ENCODE assay signal across 20 cellular contexts in genomic region chr11:19675397-19675796, GRCh38. TPM values are rescaled to one million over a fixed set of nuclear protein-coding genes. Genes with fewer than 3 reads are reported as not detected.
DNase-seq lines count a peak whose midpoint lies in the region; ATAC-seq and TF ChIP-seq lines count a peak whose summit lies in the region.
"Had no signal": no experiment of that assay in that cellular context is flagged by ENCODE, and none has a peak within 500 bp of the region (broad histone marks: within the 10 kb centered on the region; RNA-seq: fewer than 3 reads in every experiment).

No MANE protein-coding gene starts in this region.

- intact Hi-C loops in cardiac septum (cut with DNase I): loop anchor here (5.0 kb wide), 1 partner anchor 98 kb away; no protein-coding TSS in a partner anchor
- intact Hi-C loops in esophagus squamous epithelium (cut with DNase I): no loop called here
- intact Hi-C loops in aorta (cut with DNase I): no loop called here

- H3K4me3 ChIP-seq in right atrium auricular region: no peak overlapping the region
- H3K4me3 ChIP-seq in esophagus squamous epithelium: no peak overlapping the region
- no peak overlapping the region for H3K4me3 ChIP-seq in rectal smooth muscle tissue (ENCODE audit: low read length)
- no peak overlapping the region for H3K4me3 ChIP-seq in aorta (ENCODE audit: low read length in 2 of 2)

- no peak for DNase-seq in right atrium auricular region (ENCODE audit: low spot score)
- DNase-seq in cardiac septum (ENCODE audit: low spot score): no peak
- no peak for DNase-seq in esophagus squamous epithelium (lab: John Stamatoyannopoulos, UW)
- DNase-seq in aorta: no peak
- no peak for DNase-seq in H4 (ENCODE audit: low spot score)
- DNase-seq: activated gamma-delta T cell treated with Interleukin-2 at 50 U/mL for 16 hours; foreskin melanocyte; Kasumi-1; kidney; mesendoderm; NCI-H1092; NCI-H2029 treated with DMSO at 0.1 percent for 48 hours; NCI-H345; SHP77; stimulated activated CD4-positive, alpha-beta T cell treated with anti-CD3 and anti-CD28 coated beads, Interleukin-2, amount 100 ng/mL, for 24 hours had no signal

- H3K27me3 ChIP-seq in right atrium auricular region: no peaks in the 10 kb centered on the region
- no peaks in the 10 kb centered on the region for H3K27me3 ChIP-seq in esophagus squamous epithelium
- H3K27me3 ChIP-seq in rectal smooth muscle tissue (ENCODE audit: control insufficient read depth, insufficient read depth, low read length): no peaks in the 10 kb centered on the region
- H3K27me3 ChIP-seq in aorta (ENCODE audit: control insufficient read depth in 1 of 2, insufficient read depth in 2 of 2, low read length in 1 of 2): no peaks in the 10 kb centered on the region

- H3K9ac ChIP-seq in rectal smooth muscle tissue (ENCODE audit: low read length): no peak overlapping the region

- H3K36me3 ChIP-seq in right atrium auricular region: no peaks in the 10 kb centered on the region
- no peaks in the 10 kb centered on the region for H3K36me3 ChIP-seq in esophagus squamous epithelium
- no peaks in the 10 kb centered on the region for H3K36me3 ChIP-seq in rectal smooth muscle tissue (ENCODE audit: control insufficient read depth, insufficient read depth, low read length)
- no peaks in the 10 kb centered on the region for H3K36me3 ChIP-seq in aorta (ENCODE audit: control insufficient read depth in 1 of 2, insufficient read depth in 2 of 2, low read length in 1 of 2)

- ATAC-seq in aorta (ENCODE audit: low FRiP score): no peak
- no peak for ATAC-seq in HG02610 (IDR thresholded peaks at IDR 0.05; ENCODE audit: unreplicated experiment)
- ATAC-seq in HG02852 (IDR thresholded peaks at IDR 0.05; ENCODE audit: unreplicated experiment): no peak
- ATAC-seq: activated CD8-positive, alpha-beta T cell treated with anti-CD3 and anti-CD28 coated beads, Interleukin-2, amount 10 ng/mL, durations not matched to agents 7 days and 5 days; stimulated activated effector memory CD8-positive, alpha-beta T cell treated with anti-CD3 and anti-CD28 coated beads, Interleukin-12 subunit alpha, Interleukin-12 subunit beta, amount 100 ng/mL, for 72 hours had no signal

- TF ChIP-seq POLR2A in esophagus squamous epithelium (IDR thresholded peaks at IDR 0.05): no peak

- TF ChIP-seq CTCF in right atrium auricular region (IDR thresholded peaks at IDR 0.05): no peak
- TF ChIP-seq CTCF in esophagus squamous epithelium (IDR thresholded peaks at IDR 0.05): no peak

- WGBS in esophagus squamous epithelium, 2 donors: 62 to 76% methylated on average over 5 of the region's 5 CpGs
- WGBS in aorta, 2 donors: 94 to 96% methylated on average over 5 of the region's 5 CpGs

- no peaks in the 10 kb centered on the region for H3K9me3 ChIP-seq in right atrium auricular region
- H3K9me3 ChIP-seq in esophagus squamous epithelium: no peaks in the 10 kb centered on the region
- no peaks in the 10 kb centered on the region for H3K9me3 ChIP-seq in aorta (ENCODE audit: control insufficient read depth, low read length)

- H3K4me1 ChIP-seq in right atrium auricular region: peaks cover 0 to 58% of the 10 kb centered on the region in 2 donors
- peaks cover 51 to 97% (median 76%) of the 10 kb centered on the region in 3 donors for H3K4me1 ChIP-seq in esophagus squamous epithelium
- H3K4me1 ChIP-seq in rectal smooth muscle tissue (ENCODE audit: control insufficient read depth, insufficient read depth, low read length): peaks cover 66% of the 10 kb centered on the region
- peaks cover 4 to 15% of the 10 kb centered on the region in 2 donors for H3K4me1 ChIP-seq in aorta (ENCODE audit: control insufficient read depth in 1 of 2, insufficient read depth in 2 of 2, low read length in 2 of 2)

- H3K27ac ChIP-seq in right atrium auricular region (peak overlapping the region; percentile 79 to 91), esophagus squamous epithelium (peak overlapping the region; percentile 32 to 85 (median 82)), rectal smooth muscle tissue (ENCODE audit: low read depth, low read length) (peak overlapping the region; percentile 91), aorta (ENCODE audit: low read depth in 1 of 2, low read length in 2 of 2) (peak overlapping the region; percentile 85 to 98)

RNA-seq across cellular contexts. Expression of gene NAV2, which starts 37.2 kb away (rescaled TPM):
- total RNA-seq in right atrium auricular region: 10 to 100 TPM; 11.4 to 19.2 TPM
- 50.8 TPM for total RNA-seq in cardiac septum
- 10 to 100 TPM in 3 of 4 donors, 1 to 10 TPM in 1; 4.9 to 19.1 (median 14.6) TPM for total RNA-seq in esophagus squamous epithelium
- total RNA-seq in aorta: 100 to 1,000 TPM in 1 of 2 donors, 10 to 100 TPM in 1; 84.6 to 250 TPM
- 10 to 100 TPM in 1 of 2 donors, 1 to 10 TPM in 1; 5.0 to 18.2 TPM for polyA plus RNA-seq in aorta
- total RNA-seq in H4 (2014; rRNA removed; shearing (Covaris generic)): 0.76 and 1.8 TPM in 2 replicates
